8 cellular contexts compared by ENCODE assay signal in the genomic region with DNA sequence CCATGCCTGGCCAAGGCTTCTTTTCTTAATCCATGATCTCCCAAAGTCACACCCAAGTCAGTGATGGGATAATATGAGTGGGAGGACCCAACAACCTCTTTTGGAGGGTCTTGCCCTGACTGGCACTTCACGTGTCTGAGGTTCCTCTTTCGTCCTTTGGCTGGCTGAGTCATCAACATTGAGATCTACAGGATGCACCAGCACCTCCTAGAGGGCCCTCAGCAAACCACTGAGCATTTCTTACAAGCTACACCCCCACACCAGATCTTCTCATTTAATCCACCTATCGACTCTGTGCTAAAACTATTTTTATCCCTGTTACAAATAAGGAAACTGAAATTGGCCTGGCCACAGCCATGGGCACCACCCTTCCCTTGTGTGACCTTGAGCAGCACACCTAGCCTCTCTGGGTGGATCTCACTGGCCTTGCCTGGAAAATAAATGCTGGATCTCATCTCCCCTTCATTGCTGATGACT.
DNase-seq lines count a peak whose midpoint lies in the region; ATAC-seq and TF ChIP-seq lines count a peak whose summit lies in the region.

No MANE protein-coding gene starts in this region.

- no peaks in the 10 kb centered on the region for H3K9me3 Mint-ChIP-seq in activated T-helper 17 cell treated with anti-CD3 and anti-CD28 coated beads, Interleukin-2, amount 50 U/mL, for 72 hours
- H3K9me3 Mint-ChIP-seq in immature natural killer cell, result peaks cover 0 to 1% (median 0%) of the 10 kb centered on the region in 6 donors
- H3K9me3 Mint-ChIP-seq in stimulated activated effector memory CD8-positive, alpha-beta T cell treated with anti-CD3 and anti-CD28 coated beads, Interleukin-12 subunit alpha, Interleukin-12 subunit beta, amount 100 ng/mL, for 72 hours, result peaks cover 3% of the 10 kb centered on the region

- no peaks in the 10 kb centered on the region for H3F3A ChIP-seq in PC-3 (ENCODE audit: low read length, unreplicated experiment)

- H3K27ac ChIP-seq in PC-3 (ENCODE audit: low read length), result no peak overlapping the region

- POLR2A ChIA-PET in PC-3 (lab: Charles Lee; ENCODE audit: unreplicated experiment), result no interaction called here

- peak overlapping the region; percentile 71 for H3K4me3 Mint-ChIP-seq in activated T-helper 17 cell treated with anti-CD3 and anti-CD28 coated beads, Interleukin-2, amount 50 U/mL, for 72 hours
- H3K4me3 Mint-ChIP-seq in immature natural killer cell, result peak overlapping the region; percentile 36 to 68 (median 64)
- peak overlapping the region; percentile 65 for H3K4me3 Mint-ChIP-seq in stimulated activated effector memory CD8-positive, alpha-beta T cell treated with anti-CD3 and anti-CD28 coated beads, Interleukin-12 subunit alpha, Interleukin-12 subunit beta, amount 100 ng/mL, for 72 hours

- H3K27me3 ChIP-seq in PC-3 (ENCODE audit: low read length), result 0 out of 2 replicates have a peak, but pooled peaks cover 7% of the 10 kb centered on the region

- ATAC-seq in HG02884 (IDR thresholded peaks at IDR 0.05; ENCODE audit: unreplicated experiment), result peak; percentile 75
- no peak; the same call in 1 of the 2 replicates for ATAC-seq in PC-3
- ATAC-seq in activated T-helper 17 cell treated with anti-CD3 and anti-CD28 coated beads, Interleukin-2, amount 50 U/mL, for 72 hours (replicated peaks), result peak; percentile 81
- ATAC-seq in stimulated activated effector memory CD8-positive, alpha-beta T cell treated with anti-CD3 and anti-CD28 coated beads, Interleukin-12 subunit alpha, Interleukin-12 subunit beta, amount 100 ng/mL, for 72 hours, result peak; percentile 85

- no peaks in the 10 kb centered on the region for H4K20me1 ChIP-seq in PC-3 (ENCODE audit: low read length)

- H2AFZ ChIP-seq in PC-3 (ENCODE audit: low read length), result no peak overlapping the region

- no peaks in the 10 kb centered on the region for H3K9me3 ChIP-seq in PC-3 (ENCODE audit: low read length)

- CTCF ChIA-PET in PC-3 (lab: Charles Lee), result no interaction called here

- peaks cover 75% of the 10 kb centered on the region for H3K36me3 Mint-ChIP-seq in activated T-helper 17 cell treated with anti-CD3 and anti-CD28 coated beads, Interleukin-2, amount 50 U/mL, for 72 hours (ENCODE audit: low read depth)
- H3K36me3 Mint-ChIP-seq in immature natural killer cell, result peaks cover 12 to 36% (median 17%) of the 10 kb centered on the region in 3 donors
- H3K36me3 Mint-ChIP-seq in stimulated activated effector memory CD8-positive, alpha-beta T cell treated with anti-CD3 and anti-CD28 coated beads, Interleukin-12 subunit alpha, Interleukin-12 subunit beta, amount 100 ng/mL, for 72 hours, result peaks cover 60% of the 10 kb centered on the region

- H3K4me1 Mint-ChIP-seq in activated T-helper 17 cell treated with anti-CD3 and anti-CD28 coated beads, Interleukin-2, amount 50 U/mL, for 72 hours, result peaks cover 68% of the 10 kb centered on the region
- peaks cover 93 to 98% of the 10 kb centered on the region in 2 donors for H3K4me1 Mint-ChIP-seq in immature natural killer cell
- H3K4me1 Mint-ChIP-seq in stimulated activated effector memory CD8-positive, alpha-beta T cell treated with anti-CD3 and anti-CD28 coated beads, Interleukin-12 subunit alpha, Interleukin-12 subunit beta, amount 100 ng/mL, for 72 hours, result peaks cover 88% of the 10 kb centered on the region

- H3K9ac ChIP-seq in PC-3 (ENCODE audit: low read length), result no peak overlapping the region

- H3K27me3 Mint-ChIP-seq in activated T-helper 17 cell treated with anti-CD3 and anti-CD28 coated beads, Interleukin-2, amount 50 U/mL, for 72 hours, result no peaks in the 10 kb centered on the region
- H3K27me3 Mint-ChIP-seq in immature natural killer cell (ENCODE audit: low read depth in 3 of 3), result peaks cover 0 to 3% (median 2%) of the 10 kb centered on the region in 3 donors

- H3K9me2 ChIP-seq in PC-3 (replicated peaks; ENCODE audit: low read length), result no peaks in the 10 kb centered on the region

- no peak overlapping the region for H3K4me2 ChIP-seq in PC-3 (ENCODE audit: low read length)

- no peak overlapping the region for H3K4me3 ChIP-seq in PC-3 (ENCODE audit: low read length)

- peak overlapping the region; percentile 98 for H3K27ac Mint-ChIP-seq in activated T-helper 17 cell treated with anti-CD3 and anti-CD28 coated beads, Interleukin-2, amount 50 U/mL, for 72 hours
- H3K27ac Mint-ChIP-seq in immature natural killer cell, result peak overlapping the region; percentile 87 to 95 (median 92)
- peak overlapping the region; percentile 98 for H3K27ac Mint-ChIP-seq in stimulated activated effector memory CD8-positive, alpha-beta T cell treated with anti-CD3 and anti-CD28 coated beads, Interleukin-12 subunit alpha, Interleukin-12 subunit beta, amount 100 ng/mL, for 72 hours

- TF ChIP-seq CTCF in PC-3 (conservative IDR thresholded peaks at IDR 0.05; ENCODE audit: low read depth, low read length), result peak; percentile 63

- no peaks in the 10 kb centered on the region for H3K36me3 ChIP-seq in PC-3 (ENCODE audit: low read depth, low read length)

- intact Hi-C loops in PC-3 (cut with micrococcal nuclease), result no loop called here

- no TSS peak for BruUV-seq in PC-3 (replicated peaks; lab: Mats Ljungman, UMichigan)

- H3K79me2 ChIP-seq in PC-3 (ENCODE audit: low read length), result no peaks in the 10 kb centered on the region

- H3K4me1 ChIP-seq in PC-3 (ENCODE audit: insufficient read depth, low read length), result no peaks in the 10 kb centered on the region

- peak; percentile 47 for DNase-seq in NCI-H146 (lab: John Stamatoyannopoulos, UW)
- no peak for DNase-seq in NCI-H146 treated with DMSO at 0.1 percent for 48 hours (lab: John Stamatoyannopoulos, UW; ENCODE audit: unreplicated experiment)
- DNase-seq in PC-3, result peak; percentile 50
- peak; percentile 73 to 77 (median 74) for DNase-seq in immature natural killer cell
- DNase-seq in stimulated activated effector memory CD8-positive, alpha-beta T cell treated with anti-CD3 and anti-CD28 coated beads, Interleukin-12 subunit alpha, Interleukin-12 subunit beta, amount 100 ng/mL, for 72 hours (ENCODE audit: low spot score in 2 of 2), result peak; percentile 48 to 78
- DNase-seq in middle frontal gyrus (ENCODE audit: extremely low spot score, low spot score), result no peak

Comparison
In these comparisons a context has a peak if more than half of its experiments do, and no peak if none do; other contexts are left out.
1. DNase-seq: peak in NCI-H146 (single experiment), PC-3 (single experiment), immature natural killer cell (3 of 3) and stimulated activated effector memory CD8-positive, alpha-beta T cell treated with anti-CD3 and anti-CD28 coated beads, Interleukin-12 subunit alpha, Interleukin-12 subunit beta, amount 100 ng/mL, for 72 hours (2 of 2); none in NCI-H146 treated with DMSO at 0.1 percent for 48 hours (single experiment) and middle frontal gyrus (single experiment).
2. Peak in every context shown above with its lines, with median percentiles within 50 percentile points of each other: H3K27ac Mint-ChIP-seq and H3K4me3 Mint-ChIP-seq.